ENCODE assay signal across 1 cellular context in the genomic region with DNA sequence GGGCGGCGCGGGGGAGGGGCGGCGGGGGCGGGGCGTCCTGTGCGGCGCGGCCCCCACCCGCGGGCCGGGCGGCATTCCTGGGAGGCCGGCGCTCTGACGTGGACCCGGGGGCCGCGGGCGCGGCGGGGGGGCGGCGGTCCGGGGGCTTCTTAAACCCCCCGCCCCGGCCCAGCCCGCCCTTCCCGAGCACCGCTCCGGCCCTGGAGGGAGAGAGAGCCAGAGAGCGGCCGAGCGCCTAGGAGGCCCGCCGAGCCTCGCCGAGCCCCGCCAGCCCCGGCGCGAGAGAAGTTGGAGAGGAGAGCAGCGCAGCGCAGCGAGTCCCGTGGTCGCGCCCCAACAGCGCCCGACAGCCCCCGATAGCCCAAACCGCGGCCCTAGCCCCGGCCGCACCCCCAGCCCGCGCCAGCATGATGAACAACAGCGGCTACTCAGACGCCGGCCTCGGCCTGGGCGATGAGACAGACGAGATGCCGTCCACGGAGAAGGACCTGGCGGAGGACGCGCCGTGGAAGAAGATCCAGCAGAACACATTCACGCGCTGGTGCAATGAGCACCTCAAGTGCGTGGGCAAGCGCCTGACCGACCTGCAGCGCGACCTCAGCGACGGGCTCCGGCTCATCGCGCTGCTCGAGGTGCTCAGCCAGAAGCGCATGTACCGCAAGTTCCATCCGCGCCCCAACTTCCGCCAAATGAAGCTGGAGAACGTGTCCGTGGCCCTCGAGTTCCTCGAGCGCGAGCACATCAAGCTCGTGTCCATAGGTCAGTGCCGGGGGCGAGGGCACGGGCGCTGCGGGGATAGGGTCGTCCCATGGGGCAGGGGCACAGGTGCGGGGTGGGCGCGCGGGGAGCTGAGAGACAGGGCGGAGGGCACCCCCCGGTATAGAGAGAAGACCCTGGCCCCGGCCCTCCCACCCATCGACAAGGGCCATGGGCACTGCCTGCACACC.
A peak's percentile ranks its signal among the peaks of the same experiment; 100 is the strongest.
TF ChIP-seq lines count a peak whose summit lies in the region.

A gene with protein sequence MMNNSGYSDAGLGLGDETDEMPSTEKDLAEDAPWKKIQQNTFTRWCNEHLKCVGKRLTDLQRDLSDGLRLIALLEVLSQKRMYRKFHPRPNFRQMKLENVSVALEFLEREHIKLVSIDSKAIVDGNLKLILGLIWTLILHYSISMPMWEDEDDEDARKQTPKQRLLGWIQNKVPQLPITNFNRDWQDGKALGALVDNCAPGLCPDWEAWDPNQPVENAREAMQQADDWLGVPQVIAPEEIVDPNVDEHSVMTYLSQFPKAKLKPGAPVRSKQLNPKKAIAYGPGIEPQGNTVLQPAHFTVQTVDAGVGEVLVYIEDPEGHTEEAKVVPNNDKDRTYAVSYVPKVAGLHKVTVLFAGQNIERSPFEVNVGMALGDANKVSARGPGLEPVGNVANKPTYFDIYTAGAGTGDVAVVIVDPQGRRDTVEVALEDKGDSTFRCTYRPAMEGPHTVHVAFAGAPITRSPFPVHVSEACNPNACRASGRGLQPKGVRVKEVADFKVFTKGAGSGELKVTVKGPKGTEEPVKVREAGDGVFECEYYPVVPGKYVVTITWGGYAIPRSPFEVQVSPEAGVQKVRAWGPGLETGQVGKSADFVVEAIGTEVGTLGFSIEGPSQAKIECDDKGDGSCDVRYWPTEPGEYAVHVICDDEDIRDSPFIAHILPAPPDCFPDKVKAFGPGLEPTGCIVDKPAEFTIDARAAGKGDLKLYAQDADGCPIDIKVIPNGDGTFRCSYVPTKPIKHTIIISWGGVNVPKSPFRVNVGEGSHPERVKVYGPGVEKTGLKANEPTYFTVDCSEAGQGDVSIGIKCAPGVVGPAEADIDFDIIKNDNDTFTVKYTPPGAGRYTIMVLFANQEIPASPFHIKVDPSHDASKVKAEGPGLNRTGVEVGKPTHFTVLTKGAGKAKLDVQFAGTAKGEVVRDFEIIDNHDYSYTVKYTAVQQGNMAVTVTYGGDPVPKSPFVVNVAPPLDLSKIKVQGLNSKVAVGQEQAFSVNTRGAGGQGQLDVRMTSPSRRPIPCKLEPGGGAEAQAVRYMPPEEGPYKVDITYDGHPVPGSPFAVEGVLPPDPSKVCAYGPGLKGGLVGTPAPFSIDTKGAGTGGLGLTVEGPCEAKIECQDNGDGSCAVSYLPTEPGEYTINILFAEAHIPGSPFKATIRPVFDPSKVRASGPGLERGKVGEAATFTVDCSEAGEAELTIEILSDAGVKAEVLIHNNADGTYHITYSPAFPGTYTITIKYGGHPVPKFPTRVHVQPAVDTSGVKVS (N-terminal part only) (plus strand): TSS at position 176 of the 947 bp plus-strand sequence. CDS start 232 bp downstream, at position 408.

TF ChIP-seq in K562, 482 proteins besides CTCF, POLR2A, EP300 and RAD21 (continued from another document and continues in another):
- TF ChIP-seq ZNF184 (CRISPR knock-in tag; IDR thresholded peaks at IDR 0.05) (no peak), HDAC2 (IDR thresholded peaks at IDR 0.05) (peak; percentile 54; the same call in 1 of the 2 replicates), ZNF224 (CRISPR knock-in tag; IDR thresholded peaks at IDR 0.05) (no peak), E2F4 (CRISPR knock-in tag; IDR thresholded peaks at IDR 0.05; ENCODE audit: low read depth) (peak; percentile 67; the same call in 1 of the 2 replicates), GTF2E2 (tag; IDR thresholded peaks at IDR 0.05) (0 out of 2 replicates have a peak, but pooled peaks have one; percentile 49), REST (CRISPR knock-in tag; IDR thresholded peaks at IDR 0.05; ENCODE audit: low read depth) (peak; percentile 80; the same call in 1 of the 2 replicates), ZNF23 (CRISPR knock-in tag; IDR thresholded peaks at IDR 0.05) (no peak), ESRRB (CRISPR knock-in tag; IDR thresholded peaks at IDR 0.05; ENCODE audit: borderline replicate concordance) (no peak), TSC22D4 (tag; IDR thresholded peaks at IDR 0.05) (no peak), ZNF347 (CRISPR knock-in tag; IDR thresholded peaks at IDR 0.05; ENCODE audit: low read depth) (no peak), ZNF507 (tag; conservative IDR thresholded peaks at IDR 0.05) (no peak), PHF21A (IDR thresholded peaks at IDR 0.05; ENCODE audit: borderline replicate concordance, low read depth) (no peak), MYC (IDR thresholded peaks at IDR 0.05; ENCODE audit: low read depth, low read length) (peak; percentile 39; the same call in 1 of the 2 replicates), MYC (CRISPR knock-in tag; IDR thresholded peaks at IDR 0.05; ENCODE audit: borderline replicate concordance, low read depth) (no peak), HEY1 (CRISPR knock-in tag; IDR thresholded peaks at IDR 0.05; ENCODE audit: borderline replicate concordance) (no peak), GABPB1 (CRISPR knock-in tag; IDR thresholded peaks at IDR 0.05) (peak; percentile 79), POLR2B (IDR thresholded peaks at IDR 0.05; ENCODE audit: low read depth, partially characterized antibody) (peak; percentile 43), KDM4B (IDR thresholded peaks at IDR 0.05; ENCODE audit: borderline replicate concordance in 2 of 2, low read depth in 1 of 2) (peak in 1 of 2 experiments; percentile 80; a peak in 1 of 4 replicates), ERF (CRISPR knock-in tag; IDR thresholded peaks at IDR 0.05) (peak; percentile 80; the same call in 1 of the 2 replicates), CBX2 (IDR thresholded peaks at IDR 0.05; ENCODE audit: insufficient read depth, low read length, poor library complexity, severe bottlenecking) (no peak), BRF1 (IDR thresholded peaks at IDR 0.05; ENCODE audit: borderline replicate concordance, extremely low read depth, insufficient read length) (no peak)
- TF ChIP-seq, protein P1, sequence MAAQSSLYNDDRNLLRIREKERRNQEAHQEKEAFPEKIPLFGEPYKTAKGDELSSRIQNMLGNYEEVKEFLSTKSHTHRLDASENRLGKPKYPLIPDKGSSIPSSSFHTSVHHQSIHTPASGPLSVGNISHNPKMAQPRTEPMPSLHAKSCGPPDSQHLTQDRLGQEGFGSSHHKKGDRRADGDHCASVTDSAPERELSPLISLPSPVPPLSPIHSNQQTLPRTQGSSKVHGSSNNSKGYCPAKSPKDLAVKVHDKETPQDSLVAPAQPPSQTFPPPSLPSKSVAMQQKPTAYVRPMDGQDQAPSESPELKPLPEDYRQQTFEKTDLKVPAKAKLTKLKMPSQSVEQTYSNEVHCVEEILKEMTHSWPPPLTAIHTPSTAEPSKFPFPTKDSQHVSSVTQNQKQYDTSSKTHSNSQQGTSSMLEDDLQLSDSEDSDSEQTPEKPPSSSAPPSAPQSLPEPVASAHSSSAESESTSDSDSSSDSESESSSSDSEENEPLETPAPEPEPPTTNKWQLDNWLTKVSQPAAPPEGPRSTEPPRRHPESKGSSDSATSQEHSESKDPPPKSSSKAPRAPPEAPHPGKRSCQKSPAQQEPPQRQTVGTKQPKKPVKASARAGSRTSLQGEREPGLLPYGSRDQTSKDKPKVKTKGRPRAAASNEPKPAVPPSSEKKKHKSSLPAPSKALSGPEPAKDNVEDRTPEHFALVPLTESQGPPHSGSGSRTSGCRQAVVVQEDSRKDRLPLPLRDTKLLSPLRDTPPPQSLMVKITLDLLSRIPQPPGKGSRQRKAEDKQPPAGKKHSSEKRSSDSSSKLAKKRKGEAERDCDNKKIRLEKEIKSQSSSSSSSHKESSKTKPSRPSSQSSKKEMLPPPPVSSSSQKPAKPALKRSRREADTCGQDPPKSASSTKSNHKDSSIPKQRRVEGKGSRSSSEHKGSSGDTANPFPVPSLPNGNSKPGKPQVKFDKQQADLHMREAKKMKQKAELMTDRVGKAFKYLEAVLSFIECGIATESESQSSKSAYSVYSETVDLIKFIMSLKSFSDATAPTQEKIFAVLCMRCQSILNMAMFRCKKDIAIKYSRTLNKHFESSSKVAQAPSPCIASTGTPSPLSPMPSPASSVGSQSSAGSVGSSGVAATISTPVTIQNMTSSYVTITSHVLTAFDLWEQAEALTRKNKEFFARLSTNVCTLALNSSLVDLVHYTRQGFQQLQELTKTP (IDR thresholded peaks at IDR 0.05; ENCODE audit: low read depth in 1 of 2, partially characterized antibody in 2 of 2), result peak in 1 of 2 experiments; percentile 42
- TF ChIP-seq, protein P2, sequence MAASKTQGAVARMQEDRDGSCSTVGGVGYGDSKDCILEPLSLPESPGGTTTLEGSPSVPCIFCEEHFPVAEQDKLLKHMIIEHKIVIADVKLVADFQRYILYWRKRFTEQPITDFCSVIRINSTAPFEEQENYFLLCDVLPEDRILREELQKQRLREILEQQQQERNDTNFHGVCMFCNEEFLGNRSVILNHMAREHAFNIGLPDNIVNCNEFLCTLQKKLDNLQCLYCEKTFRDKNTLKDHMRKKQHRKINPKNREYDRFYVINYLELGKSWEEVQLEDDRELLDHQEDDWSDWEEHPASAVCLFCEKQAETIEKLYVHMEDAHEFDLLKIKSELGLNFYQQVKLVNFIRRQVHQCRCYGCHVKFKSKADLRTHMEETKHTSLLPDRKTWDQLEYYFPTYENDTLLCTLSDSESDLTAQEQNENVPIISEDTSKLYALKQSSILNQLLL (CRISPR knock-in tag; IDR thresholded peaks at IDR 0.05; ENCODE audit: borderline replicate concordance), result no peak
- TF ChIP-seq, protein P3, sequence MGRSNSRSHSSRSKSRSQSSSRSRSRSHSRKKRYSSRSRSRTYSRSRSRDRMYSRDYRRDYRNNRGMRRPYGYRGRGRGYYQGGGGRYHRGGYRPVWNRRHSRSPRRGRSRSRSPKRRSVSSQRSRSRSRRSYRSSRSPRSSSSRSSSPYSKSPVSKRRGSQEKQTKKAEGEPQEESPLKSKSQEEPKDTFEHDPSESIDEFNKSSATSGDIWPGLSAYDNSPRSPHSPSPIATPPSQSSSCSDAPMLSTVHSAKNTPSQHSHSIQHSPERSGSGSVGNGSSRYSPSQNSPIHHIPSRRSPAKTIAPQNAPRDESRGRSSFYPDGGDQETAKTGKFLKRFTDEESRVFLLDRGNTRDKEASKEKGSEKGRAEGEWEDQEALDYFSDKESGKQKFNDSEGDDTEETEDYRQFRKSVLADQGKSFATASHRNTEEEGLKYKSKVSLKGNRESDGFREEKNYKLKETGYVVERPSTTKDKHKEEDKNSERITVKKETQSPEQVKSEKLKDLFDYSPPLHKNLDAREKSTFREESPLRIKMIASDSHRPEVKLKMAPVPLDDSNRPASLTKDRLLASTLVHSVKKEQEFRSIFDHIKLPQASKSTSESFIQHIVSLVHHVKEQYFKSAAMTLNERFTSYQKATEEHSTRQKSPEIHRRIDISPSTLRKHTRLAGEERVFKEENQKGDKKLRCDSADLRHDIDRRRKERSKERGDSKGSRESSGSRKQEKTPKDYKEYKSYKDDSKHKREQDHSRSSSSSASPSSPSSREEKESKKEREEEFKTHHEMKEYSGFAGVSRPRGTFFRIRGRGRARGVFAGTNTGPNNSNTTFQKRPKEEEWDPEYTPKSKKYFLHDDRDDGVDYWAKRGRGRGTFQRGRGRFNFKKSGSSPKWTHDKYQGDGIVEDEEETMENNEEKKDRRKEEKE (IDR thresholded peaks at IDR 0.05; ENCODE audit: borderline replicate concordance in 1 of 2, control insufficient read depth in 1 of 2, low read depth in 2 of 2, low read length in 1 of 2), result no peak
- TF ChIP-seq, protein P4, sequence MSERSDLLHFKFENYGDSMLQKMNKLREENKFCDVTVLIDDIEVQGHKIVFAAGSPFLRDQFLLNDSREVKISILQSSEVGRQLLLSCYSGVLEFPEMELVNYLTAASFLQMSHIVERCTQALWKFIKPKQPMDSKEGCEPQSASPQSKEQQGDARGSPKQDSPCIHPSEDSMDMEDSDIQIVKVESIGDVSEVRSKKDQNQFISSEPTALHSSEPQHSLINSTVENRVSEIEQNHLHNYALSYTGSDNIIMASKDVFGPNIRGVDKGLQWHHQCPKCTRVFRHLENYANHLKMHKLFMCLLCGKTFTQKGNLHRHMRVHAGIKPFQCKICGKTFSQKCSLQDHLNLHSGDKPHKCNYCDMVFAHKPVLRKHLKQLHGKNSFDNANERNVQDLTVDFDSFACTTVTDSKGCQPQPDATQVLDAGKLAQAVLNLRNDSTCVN (CRISPR knock-in tag; IDR thresholded peaks at IDR 0.05), result no peak
- TF ChIP-seq, protein P5, sequence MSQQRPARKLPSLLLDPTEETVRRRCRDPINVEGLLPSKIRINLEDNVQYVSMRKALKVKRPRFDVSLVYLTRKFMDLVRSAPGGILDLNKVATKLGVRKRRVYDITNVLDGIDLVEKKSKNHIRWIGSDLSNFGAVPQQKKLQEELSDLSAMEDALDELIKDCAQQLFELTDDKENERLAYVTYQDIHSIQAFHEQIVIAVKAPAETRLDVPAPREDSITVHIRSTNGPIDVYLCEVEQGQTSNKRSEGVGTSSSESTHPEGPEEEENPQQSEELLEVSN (IDR thresholded peaks at IDR 0.05; ENCODE audit: borderline replicate concordance in 1 of 2, extremely low read depth in 1 of 2, insufficient read depth in 1 of 2, insufficient read length in 1 of 2, low read depth in 1 of 2, low read length in 1 of 2, poor library complexity in 1 of 2, severe bottlenecking in 1 of 2), result peak; percentile 81 to 82
- TF ChIP-seq, protein P6, sequence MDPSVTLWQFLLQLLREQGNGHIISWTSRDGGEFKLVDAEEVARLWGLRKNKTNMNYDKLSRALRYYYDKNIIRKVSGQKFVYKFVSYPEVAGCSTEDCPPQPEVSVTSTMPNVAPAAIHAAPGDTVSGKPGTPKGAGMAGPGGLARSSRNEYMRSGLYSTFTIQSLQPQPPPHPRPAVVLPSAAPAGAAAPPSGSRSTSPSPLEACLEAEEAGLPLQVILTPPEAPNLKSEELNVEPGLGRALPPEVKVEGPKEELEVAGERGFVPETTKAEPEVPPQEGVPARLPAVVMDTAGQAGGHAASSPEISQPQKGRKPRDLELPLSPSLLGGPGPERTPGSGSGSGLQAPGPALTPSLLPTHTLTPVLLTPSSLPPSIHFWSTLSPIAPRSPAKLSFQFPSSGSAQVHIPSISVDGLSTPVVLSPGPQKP (CRISPR knock-in tag; IDR thresholded peaks at IDR 0.05), result no peak
